ENCODE assay signal across 37 cellular contexts in genomic region chr19:49883094-49883493, GRCh38. TPM values are rescaled to one million over a fixed set of nuclear protein-coding genes. Genes with fewer than 3 reads are reported as not detected.
"Had no signal": no experiment of that assay in that cellular context is flagged by ENCODE, and none has a peak within 500 bp of the region (broad histone marks: within the 10 kb centered on the region; RNA-seq: fewer than 3 reads in every experiment).

No MANE protein-coding gene starts in this region.

- DNase-seq: activated CD4-positive, alpha-beta memory T cell treated with anti-CD3 and anti-CD28 coated beads, Interleukin-2, amount 10 ng/mL, durations not matched to agents 7 days and 5 days; activated CD4-positive, CD25-positive, alpha-beta regulatory T cell; activated CD8-positive, alpha-beta memory T cell treated with anti-CD3 and anti-CD28 coated beads for 24 hours; activated CD8-positive, alpha-beta memory T cell treated with anti-CD3 and anti-CD28 coated beads, Interleukin-2, amount 10 ng/mL, durations not matched to agents 7 days and 5 days; activated CD8-positive, alpha-beta memory T cell treated with anti-CD3 and anti-CD28 coated beads, Interleukin-2, amount 50 U/mL, for 48 hours; activated effector memory CD4-positive, alpha-beta T cell treated with anti-CD3 and anti-CD28 coated beads, Interleukin-2, amount 50 U/mL, for 16 hours; activated naive CD4-positive, alpha-beta T cell; activated naive CD4-positive, alpha-beta T cell treated with anti-CD3 and anti-CD28 coated beads, Interleukin-2, amount 50 U/mL, for 16 hours; activated naive CD8-positive, alpha-beta T cell treated with anti-CD3 and anti-CD28 coated beads for 36 hours; activated T-cell treated with anti-CD3 and anti-CD28 coated beads, Interleukin-2, amount 50 U/mL, for 48 hours; amniotic stem cell; aorta; brain microvascular endothelial cell; central memory CD4-positive, alpha-beta T cell; Kasumi-1; MG63; NCI-H1048; NCI-H1105 treated with DMSO at 0.1 percent for 48 hours; NCI-H1436; NCI-H1694; NCI-H1930; NCI-H2081 treated with DMSO at 0.1 percent for 48 hours; NCI-H226; NCI-H524 treated with DMSO at 0.1 percent for 48 hours; NCI-H748 treated with DMSO at 0.1 percent for 48 hours; NK-92 treated with Interleukin-12 subunit alpha and Interleukin-12 subunit beta, amount 100 ng/mL, for 24 hours; PC-9; SIG-M5; SW 1271; T-helper 1 cell; T1000; WERI-Rb-1 had no signal

- ATAC-seq: activated CD8-positive, alpha-beta memory T cell treated with anti-CD3 and anti-CD28 coated beads, Interleukin-2, amount 10 ng/mL, durations not matched to agents 7 days and 5 days; Right ventricle myocardium inferior had no signal

- H2AFZ ChIP-seq: PC-9 had no signal

- H3K27ac Mint-ChIP-seq: activated CD4-positive, alpha-beta memory T cell treated with anti-CD3 and anti-CD28 coated beads, Interleukin-2, amount 10 ng/mL, durations not matched to agents 7 days and 5 days; activated CD8-positive, alpha-beta memory T cell treated with anti-CD3 and anti-CD28 coated beads, Interleukin-2, amount 10 ng/mL, durations not matched to agents 7 days and 5 days; activated naive CD8-positive, alpha-beta T cell treated with anti-CD3 and anti-CD28 coated beads for 36 hours had no signal

- H3K27me3 ChIP-seq: brain microvascular endothelial cell, MG63 had no signal

- H3K4me3 Mint-ChIP-seq: activated CD4-positive, alpha-beta memory T cell treated with anti-CD3 and anti-CD28 coated beads, Interleukin-2, amount 10 ng/mL, durations not matched to agents 7 days and 5 days; activated CD8-positive, alpha-beta memory T cell treated with anti-CD3 and anti-CD28 coated beads, Interleukin-2, amount 10 ng/mL, durations not matched to agents 7 days and 5 days; activated naive CD8-positive, alpha-beta T cell treated with anti-CD3 and anti-CD28 coated beads for 36 hours had no signal

- FAIRE-seq: RCC 7860 had no signal

- H3K27me3 Mint-ChIP-seq: activated CD4-positive, alpha-beta memory T cell treated with anti-CD3 and anti-CD28 coated beads, Interleukin-2, amount 10 ng/mL, durations not matched to agents 7 days and 5 days; activated CD8-positive, alpha-beta memory T cell treated with anti-CD3 and anti-CD28 coated beads, Interleukin-2, amount 10 ng/mL, durations not matched to agents 7 days and 5 days; activated naive CD8-positive, alpha-beta T cell treated with anti-CD3 and anti-CD28 coated beads for 36 hours had no signal

- H3K4me3 ChIP-seq: MG63, PC-9 had no signal

- H3K4me2 ChIP-seq: PC-9 had no signal

- H3K9me3 Mint-ChIP-seq: activated CD4-positive, alpha-beta memory T cell treated with anti-CD3 and anti-CD28 coated beads, Interleukin-2, amount 10 ng/mL, durations not matched to agents 7 days and 5 days; activated naive CD8-positive, alpha-beta T cell treated with anti-CD3 and anti-CD28 coated beads for 36 hours had no signal

- H3K27ac ChIP-seq: brain microvascular endothelial cell, PC-9, RWPE1, WERI-Rb-1 had no signal

- H3K9me3 ChIP-seq: MG63 had no signal

RNA-seq across cellular contexts. Expression of gene IL4I1, which starts 13.6 kb away (rescaled TPM):
- total RNA-seq: NCI-H460, PC-9, SK-MEL-5 had no signal
